Comparison of ENCODE assay signal across 8 cellular contexts in the genomic region with DNA sequence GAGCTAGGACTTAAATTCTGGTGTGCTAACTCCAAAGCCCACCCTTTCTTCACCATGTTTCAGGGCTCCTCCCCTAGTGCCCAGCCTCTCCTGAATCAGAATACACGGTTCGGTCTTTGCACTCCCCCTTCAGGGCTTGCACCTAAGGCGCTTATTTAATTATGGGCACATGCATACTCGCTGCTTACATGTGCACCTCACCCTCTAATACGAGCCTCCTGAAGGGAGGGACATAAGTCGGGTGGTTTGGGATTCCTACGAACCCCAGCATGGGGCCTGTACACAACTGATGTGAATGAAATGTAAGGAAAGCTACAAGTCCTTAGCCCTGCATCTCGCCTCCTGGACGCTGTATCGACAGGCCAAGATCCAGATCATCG. TPM values are rescaled to one million over a fixed set of nuclear protein-coding genes. Genes with fewer than 3 reads are reported as not detected.
DNase-seq lines count a peak whose midpoint lies in the region; ATAC-seq, FAIRE-seq and TF ChIP-seq lines count a peak whose summit lies in the region.

No MANE protein-coding gene starts in this region.

- no peak for TF ChIP-seq POLR2A in K562 (conservative IDR thresholded peaks at IDR 0.05)

- 0 out of 4 replicates have a peak, but pooled peaks of 1 of the 2 experiments have one; percentile 10 for TF ChIP-seq RAD21 in K562 (CRISPR knock-in tag; conservative IDR thresholded peaks at IDR 0.05 in 1 of 2, IDR thresholded peaks at IDR 0.05 in 1 of 2)

- H3K4me3 ChIP-seq in K562: peak overlapping the region; percentile 52

- peak in 2 of 3 experiments; percentile 8 to 26; a peak in 2 of 6 replicates for TF ChIP-seq CTCF in K562 (IDR thresholded peaks at IDR 0.05 in 2 of 3, conservative IDR thresholded peaks at IDR 0.05 in 1 of 3; ENCODE audit: insufficient read depth in 2 of 3, low read depth in 1 of 3, low read length in 3 of 3)
- no peak for TF ChIP-seq CTCF in GM13976 (IDR thresholded peaks at IDR 0.05; ENCODE audit: borderline replicate concordance, control extremely low read depth, extremely low read depth, insufficient read depth, missing control alignments)

- peak overlapping the region; percentile 28; the same call in 2 of the 3 replicates for H3K27ac ChIP-seq in K562 (ENCODE audit: extremely low read depth, low read depth, low read length)
- peak overlapping the region; percentile 81 for H3K27ac ChIP-seq in substantia nigra (ENCODE audit: low read depth, low read length, poor library complexity, severe bottlenecking)

- intact Hi-C loops in K562 (cut with micrococcal nuclease): loop anchor here (2.0 to 10.0 kb wide), 3 partner anchors 62 to 136 kb away; a partner anchor contains a TSS

- H3K36me3 ChIP-seq in K562 (ENCODE audit: control insufficient read depth, insufficient read depth, low read length): no peaks in the 10 kb centered on the region; the same call in 2 of the 3 replicates

- H3K27me3 ChIP-seq in K562 (ENCODE audit: control insufficient read depth in 2 of 2, insufficient read depth in 2 of 2, low read length in 2 of 2): no peaks in the 10 kb centered on the region

- peaks cover 10% of the 10 kb centered on the region for H3K27me3 Mint-ChIP-seq in activated T-cell treated with anti-CD3 and anti-CD28 coated beads, Interleukin-2, amount 50 U/mL, for 72 hours (ENCODE audit: low read depth)

- CTCF ChIA-PET in K562 (lab: Yijun Ruan, JAX; ENCODE audit: low intra/inter-chr PET ratio): interaction anchor here (1.2 kb wide), 1 partner anchor 80 kb away, joined by 4 read pairs; a partner anchor contains a TSS

- TSS peak; percentile 54 for BruUV-seq in K562 (replicated peaks; lab: Mats Ljungman, UMichigan)

- in situ Hi-C loops in K562 (cut with MboI): no loop called here
- in situ Hi-C loops in GM13976 (cut with MboI; ENCODE audit: low sequenced_read_pairs, unreplicated experiment): no loop called here

- DNase-seq in activated T-cell treated with anti-CD3 and anti-CD28 coated beads, Interleukin-2, amount 50 U/mL, for 72 hours: no peak
- DNase-seq in activated T-cell treated with anti-CD3 and anti-CD28 coated beads, Interleukin-2, amount 50 U/mL, for 1 hour: no peak
- peak; percentile 47 for DNase-seq in NCI-H146 treated with DMSO at 0.1 percent for 48 hours (lab: John Stamatoyannopoulos, UW; ENCODE audit: unreplicated experiment)
- DNase-seq in K562 (ENCODE audit: extremely low read depth in 1 of 4, low spot score in 3 of 4): peak in 2 of 4 experiments; percentile 16 to 34
- peak; percentile 37 for DNase-seq in kidney tubule cell (ENCODE audit: low spot score)
- DNase-seq in substantia nigra (lab: John Stamatoyannopoulos, UW): peak in 2 of 49 donors; percentile 36 to 48
- DNase-seq in GM13976 (ENCODE audit: low spot score): no peak

- POLR2A ChIA-PET in K562 (lab: Yijun Ruan, JAX): no interaction called here

- no peaks in the 10 kb centered on the region for H3K9me3 Mint-ChIP-seq in activated T-cell treated with anti-CD3 and anti-CD28 coated beads, Interleukin-2, amount 50 U/mL, for 72 hours

- peaks cover 3 to 6% of the 10 kb centered on the region in 2 experiments; a peak in 4 of 5 replicates for H3K4me1 ChIP-seq in K562 (replicated peaks in 1 of 2; ENCODE audit: control insufficient read depth in 2 of 2, insufficient read depth in 2 of 2, low read length in 2 of 2)

- peak overlapping the region; percentile 96 for H2AFZ ChIP-seq in K562 (ENCODE audit: low read depth, low read length)

- no peak for TF ChIP-seq EP300 in K562 (IDR thresholded peaks at IDR 0.05; ENCODE audit: low read length)

- no peaks in the 10 kb centered on the region for H3K9me1 ChIP-seq in K562 (ENCODE audit: control insufficient read depth, insufficient read depth, low read length)

- H3K9me3 ChIP-seq in K562 (replicated peaks; ENCODE audit: control insufficient read depth, insufficient read depth, low read depth, low read length): no peaks in the 10 kb centered on the region

- ATAC-seq in activated T-cell treated with anti-CD3 and anti-CD28 coated beads, Interleukin-2, amount 50 U/mL, for 72 hours (replicated peaks in 1 of 2): no peak
- ATAC-seq in K562 (peak; percentile 7; the same call in 2 of the 3 replicates), HG02970 (IDR thresholded peaks at IDR 0.05; ENCODE audit: low FRiP score, unreplicated experiment) (no peak)

- peak overlapping the region; percentile 81 for H3K27ac Mint-ChIP-seq in activated T-cell treated with anti-CD3 and anti-CD28 coated beads, Interleukin-2, amount 50 U/mL, for 72 hours

- WGBS in K562 (ENCODE audit: insufficient coverage, low coverage, missing lambda C conversion rate): 2% methylated on average over 11 of the region's 11 CpGs

- H3K4me2 ChIP-seq in K562 (ENCODE audit: insufficient read depth, low read length): peak overlapping the region; percentile 98

- H3K4me1 Mint-ChIP-seq in activated T-cell treated with anti-CD3 and anti-CD28 coated beads, Interleukin-2, amount 50 U/mL, for 72 hours (ENCODE audit: low read depth): peaks cover 31% of the 10 kb centered on the region

- H3K36me3 Mint-ChIP-seq in activated T-cell treated with anti-CD3 and anti-CD28 coated beads, Interleukin-2, amount 50 U/mL, for 72 hours (ENCODE audit: insufficient read depth in 2 of 2): no peaks in the 10 kb centered on the region

- FAIRE-seq in K562 (lab: Jason Lieb, UNC): no peak

- H3K9ac ChIP-seq in K562 (ENCODE audit: insufficient read depth in 1 of 2, low read depth in 2 of 2, low read length in 2 of 2): peak overlapping the region; percentile 47 to 82; a peak in 3 of 4 replicates

- H3K4me3 Mint-ChIP-seq in activated T-cell treated with anti-CD3 and anti-CD28 coated beads, Interleukin-2, amount 50 U/mL, for 72 hours: peak overlapping the region; percentile 89 to 94

- H4K20me1 ChIP-seq in K562 (replicated peaks; ENCODE audit: control insufficient read depth, insufficient read depth, low read length): no peaks in the 10 kb centered on the region

- peaks cover 6% of the 10 kb centered on the region; the same call in 2 of the 3 replicates for H3K79me2 ChIP-seq in K562 (ENCODE audit: control insufficient read depth, insufficient read depth, low read length)

RNA-seq across cellular contexts. Expression of a gene that starts 0.4 kb away (rescaled TPM):
- total RNA-seq in activated T-cell treated with anti-CD3 and anti-CD28 coated beads, Interleukin-2, amount 50 U/mL, for 72 hours: 10 to 100 TPM; 11.7 to 13.0 TPM
- total RNA-seq in K562 (2011; cell fraction: chromatin; rRNA removed; ENCODE audit: low replicate concordance): 231 and 238 TPM in 2 replicates
- 91.1 and 102 TPM in 2 replicates for total RNA-seq in K562 (2011; cell fraction: nucleolus; rRNA removed)
- 128 and 131 TPM in 2 replicates for total RNA-seq in K562 (2011; cell fraction: nucleoplasm; rRNA removed)
- total RNA-seq in K562 (2014; rRNA removed): 13.5 and 15.1 TPM in 2 replicates
- 13.5 and 15.0 TPM in 2 replicates for total RNA-seq in K562 (2014; rRNA removed; fragmentation: Illumina TruSeq; extraction: Trizol)
- total RNA-seq in K562 (2015; rRNA removed; fragmentation: Illumina TruSeq; extraction: Trizol): 12.0 and 13.6 TPM in 2 replicates
- 16.3 and 19.1 TPM in 2 replicates for total RNA-seq in K562 (2021)
- 17.9 and 24.4 TPM in 2 replicates for polyA plus RNA-seq in K562 (2011; rRNA removed)
- 14.0 and 14.8 TPM in 2 replicates for polyA plus RNA-seq in K562 (2011; cell fraction: cytosol; rRNA removed)
- polyA plus RNA-seq in K562 (2011; cell fraction: nucleus; rRNA removed): 86.4 and 95.7 TPM in 2 replicates
- 16.2 and 24.6 TPM in 2 replicates for polyA plus RNA-seq in K562 (2012)
- polyA plus RNA-seq in K562 (2014; fragmentation: Illumina TruSeq; extraction: Trizol): 12.9 and 13.5 TPM in 2 replicates
- polyA plus RNA-seq in K562 (2014; fragmentation: Nextera tagmentation; extraction: Ambion mirVana): 1 to 10 TPM; 5.6 to 7.3 TPM
- polyA plus RNA-seq in K562 (2014; rRNA removed): 13.7 and 15.3 TPM in 2 replicates
- 37.0 and 39.3 TPM in 2 replicates for polyA minus RNA-seq in K562 (2011; rRNA and poly(A)+ RNA removed)
- polyA minus RNA-seq in K562 (2011; cell fraction: cytosol; rRNA and poly(A)+ RNA removed): 12.1 and 15.1 TPM in 2 replicates
- polyA minus RNA-seq in K562 (2011; cell fraction: nucleus; rRNA and poly(A)+ RNA removed): 22.9 and 46.2 TPM in 2 replicates

RNA-seq across cellular contexts. Expression of a gene that starts 5.9 kb away (rescaled TPM):
- under 1 TPM; 0.19 to 0.24 TPM for total RNA-seq in activated T-cell treated with anti-CD3 and anti-CD28 coated beads, Interleukin-2, amount 50 U/mL, for 72 hours
- 1.5 and 4.0 TPM in 2 replicates for total RNA-seq in K562 (2011; cell fraction: chromatin; rRNA removed; ENCODE audit: low replicate concordance)
- total RNA-seq in K562 (2011; cell fraction: nucleolus; rRNA removed): 1.8 and 4.7 TPM in 2 replicates
- total RNA-seq in K562 (2011; cell fraction: nucleoplasm; rRNA removed): 2.6 and 2.7 TPM in 2 replicates
- total RNA-seq in K562 (2014; rRNA removed): 2.3 and 2.7 TPM in 2 replicates
- 1.8 and 2.1 TPM in 2 replicates for total RNA-seq in K562 (2014; rRNA removed; fragmentation: Illumina TruSeq; extraction: Trizol)
- total RNA-seq in K562 (2015; rRNA removed; fragmentation: Illumina TruSeq; extraction: Trizol): 0.94 and 1.2 TPM in 2 replicates
- 2.8 and 2.9 TPM in 2 replicates for total RNA-seq in K562 (2021)
- 3.2 and 4.9 TPM in 2 replicates for polyA plus RNA-seq in K562 (2011; rRNA removed)
- polyA plus RNA-seq in K562 (2011; cell fraction: cytosol; rRNA removed): 3.8 and 10.3 TPM in 2 replicates
- polyA plus RNA-seq in K562 (2011; cell fraction: nucleus; rRNA removed): 5.2 and 9.6 TPM in 2 replicates
- 2.7 and 9.2 TPM in 2 replicates for polyA plus RNA-seq in K562 (2012)
- polyA plus RNA-seq in K562 (2014; fragmentation: Illumina TruSeq; extraction: Trizol): 2.4 and 2.9 TPM in 2 replicates
- polyA plus RNA-seq in K562 (2014; fragmentation: Nextera tagmentation; extraction: Ambion mirVana): under 1 TPM; 0.28 to 0.80 TPM
- polyA plus RNA-seq in K562 (2014; rRNA removed): 2.9 and 3.4 TPM in 2 replicates
- polyA minus RNA-seq in K562 (2011; rRNA and poly(A)+ RNA removed): 0.81 and 1.6 TPM in 2 replicates
- 0.82 and 1.7 TPM in 2 replicates for polyA minus RNA-seq in K562 (2011; cell fraction: cytosol; rRNA and poly(A)+ RNA removed)
- polyA minus RNA-seq in K562 (2011; cell fraction: nucleus; rRNA and poly(A)+ RNA removed): 2.7 and 4.7 TPM in 2 replicates

RNA-seq across cellular contexts. Expression of a gene that starts 7.5 kb away (rescaled TPM):
- not detected for total RNA-seq in activated T-cell treated with anti-CD3 and anti-CD28 coated beads, Interleukin-2, amount 50 U/mL, for 72 hours
- total RNA-seq in K562 (2011; cell fraction: chromatin; rRNA removed; ENCODE audit: low replicate concordance): 0.79 and 1.9 TPM in 2 replicates
- 1.1 and 1.3 TPM in 2 replicates for total RNA-seq in K562 (2011; cell fraction: nucleolus; rRNA removed)
- 0.66 and 1.1 TPM in 2 replicates for total RNA-seq in K562 (2011; cell fraction: nucleoplasm; rRNA removed)
- total RNA-seq in K562 (2014; rRNA removed) (0.08 TPM in 1 of 2 replicates, not detected in the other), K562 (2014; rRNA removed; fragmentation: Illumina TruSeq; extraction: Trizol) (0.51 and 0.69 TPM in 2 replicates), K562 (2015; rRNA removed; fragmentation: Illumina TruSeq; extraction: Trizol) (0.36 and 0.53 TPM in 2 replicates), K562 (2021) (0.25 and 0.55 TPM in 2 replicates)
- polyA plus RNA-seq in K562 (2011; rRNA removed) (0.31 and 0.79 TPM in 2 replicates), K562 (2014; fragmentation: Illumina TruSeq; extraction: Trizol) (0.45 and 0.68 TPM in 2 replicates), K562 (2014; fragmentation: Nextera tagmentation; extraction: Ambion mirVana) (under 1 TPM; 0.28 to 0.32 TPM), K562 (2014; rRNA removed) (0.57 and 1.4 TPM in 2 replicates)
- 0.03 and 0.13 TPM in 2 replicates for polyA plus RNA-seq in K562 (2011; cell fraction: cytosol; rRNA removed)
- 1.3 and 4.5 TPM in 2 replicates for polyA plus RNA-seq in K562 (2011; cell fraction: nucleus; rRNA removed)
- 0.56 and 0.79 TPM in 2 replicates for polyA plus RNA-seq in K562 (2012)
- 1.5 TPM in 1 of 2 replicates, not detected in the other for polyA minus RNA-seq in K562 (2011; rRNA and poly(A)+ RNA removed)
- polyA minus RNA-seq in K562 (2011; cell fraction: cytosol; rRNA and poly(A)+ RNA removed): not detected in 2 replicates
- 0.44 and 1.3 TPM in 2 replicates for polyA minus RNA-seq in K562 (2011; cell fraction: nucleus; rRNA and poly(A)+ RNA removed)

RNA-seq across cellular contexts. Expression of a gene that starts 46.9 kb away (rescaled TPM):
- total RNA-seq in activated T-cell treated with anti-CD3 and anti-CD28 coated beads, Interleukin-2, amount 50 U/mL, for 72 hours: 10 to 100 TPM; 13.4 to 14.6 TPM
- 8.1 and 14.1 TPM in 2 replicates for total RNA-seq in K562 (2011; cell fraction: chromatin; rRNA removed; ENCODE audit: low replicate concordance)
- 8.9 and 10.2 TPM in 2 replicates for total RNA-seq in K562 (2011; cell fraction: nucleolus; rRNA removed)
- total RNA-seq in K562 (2011; cell fraction: nucleoplasm; rRNA removed): 9.0 and 9.2 TPM in 2 replicates
- total RNA-seq in K562 (2014; rRNA removed): 0.73 and 0.78 TPM in 2 replicates
- 0.55 TPM in 1 of 2 replicates, not detected in the other for total RNA-seq in K562 (2014; rRNA removed; fragmentation: Illumina TruSeq; extraction: Trizol)
- total RNA-seq in K562 (2015; rRNA removed; fragmentation: Illumina TruSeq; extraction: Trizol): 0.72 and 1.0 TPM in 2 replicates
- 1.0 and 1.4 TPM in 2 replicates for total RNA-seq in K562 (2021)
- polyA plus RNA-seq in K562 (2011; rRNA removed): 1.3 and 1.8 TPM in 2 replicates
- polyA plus RNA-seq in K562 (2011; cell fraction: cytosol; rRNA removed): 0.74 and 1.7 TPM in 2 replicates
- 13.4 and 19.7 TPM in 2 replicates for polyA plus RNA-seq in K562 (2011; cell fraction: nucleus; rRNA removed)
- 2.0 and 4.2 TPM in 2 replicates for polyA plus RNA-seq in K562 (2012)
- polyA plus RNA-seq in K562 (2014; fragmentation: Illumina TruSeq; extraction: Trizol): 0.30 and 0.86 TPM in 2 replicates
- under 1 TPM; 0.24 to 0.27 TPM for polyA plus RNA-seq in K562 (2014; fragmentation: Nextera tagmentation; extraction: Ambion mirVana)
- 1.4 and 2.0 TPM in 2 replicates for polyA plus RNA-seq in K562 (2014; rRNA removed)
- polyA minus RNA-seq in K562 (2011; rRNA and poly(A)+ RNA removed): not detected in 2 replicates
- not detected in 2 replicates for polyA minus RNA-seq in K562 (2011; cell fraction: cytosol; rRNA and poly(A)+ RNA removed)
- 1.1 and 2.6 TPM in 2 replicates for polyA minus RNA-seq in K562 (2011; cell fraction: nucleus; rRNA and poly(A)+ RNA removed)

Comparison
In these comparisons a context has a peak if more than half of its experiments do, and no peak if none do; other contexts are left out.
1. DNase-seq: peak in NCI-H146 treated with DMSO at 0.1 percent for 48 hours (single experiment) and kidney tubule cell (single experiment); none in activated T-cell treated with anti-CD3 and anti-CD28 coated beads, Interleukin-2, amount 50 U/mL, for 72 hours (0 of 2), activated T-cell treated with anti-CD3 and anti-CD28 coated beads, Interleukin-2, amount 50 U/mL, for 1 hour (single experiment) and GM13976 (single experiment).